In the genomic region with DNA sequence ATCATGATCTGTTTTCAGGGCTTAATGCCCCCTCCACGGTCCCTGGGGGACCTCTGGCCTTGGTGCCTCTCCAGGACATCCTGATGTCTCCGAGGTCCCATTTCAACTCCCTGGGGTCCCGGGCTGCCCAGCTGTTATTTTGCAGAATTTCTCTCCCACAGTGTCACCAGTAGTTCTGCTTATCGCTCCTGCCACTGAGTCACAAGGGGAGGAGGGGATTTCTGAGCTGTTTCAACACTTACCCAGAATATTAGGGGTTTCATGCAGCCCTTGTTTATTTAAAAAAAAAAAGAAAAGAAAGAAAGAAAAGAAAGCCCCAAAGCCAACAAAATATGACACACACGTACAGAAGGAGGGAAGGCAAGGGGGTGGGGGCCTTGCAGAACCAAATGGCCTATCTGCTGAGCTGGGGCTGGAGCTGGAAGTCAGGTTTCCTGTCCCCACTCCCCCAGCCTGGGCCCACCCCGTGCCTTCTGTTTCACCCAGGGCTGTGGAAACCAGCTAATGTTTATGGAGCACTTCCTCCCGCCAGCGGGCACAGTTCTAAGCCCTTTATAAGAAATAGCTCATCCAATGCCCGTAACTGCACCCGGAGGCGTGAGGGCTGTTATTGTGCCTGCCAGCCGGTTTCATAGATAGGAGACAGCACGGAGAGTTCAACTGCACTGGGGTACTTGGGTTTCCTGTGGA, we compare ENCODE assay signal across 8 cellular contexts. TPM values are rescaled to one million over a fixed set of nuclear protein-coding genes. Genes with fewer than 3 reads are reported as not detected.
DNase-seq lines count a peak whose midpoint lies in the region; ATAC-seq and TF ChIP-seq lines count a peak whose summit lies in the region.

No MANE protein-coding gene starts in this region.

- peaks cover 55% of the 10 kb centered on the region for H3K4me1 ChIP-seq in Loucy (ENCODE audit: insufficient read depth, low read length, poor library complexity, severe bottlenecking)
- H3K4me1 ChIP-seq in skeletal muscle satellite cell (ENCODE audit: control insufficient read depth, insufficient read depth, low read length) = peaks cover 37% of the 10 kb centered on the region

- peaks cover 13 to 33% (median 31%) of the 10 kb centered on the region in 3 donors for H3K27me3 Mint-ChIP-seq in CD14-positive monocyte (ENCODE audit: low read depth in 3 of 3)
- H3K27me3 Mint-ChIP-seq in activated T-helper 17 cell treated with anti-CD3 and anti-CD28 coated beads, Interleukin-2, amount 50 U/mL, for 72 hours = no peaks in the 10 kb centered on the region

- H3K27me3 ChIP-seq in Loucy (ENCODE audit: insufficient read depth, low read length, poor library complexity, severe bottlenecking) = no peaks in the 10 kb centered on the region
- peaks cover 18% of the 10 kb centered on the region for H3K27me3 ChIP-seq in skeletal muscle satellite cell (ENCODE audit: control insufficient read depth, insufficient read depth, low read length)

- ATAC-seq in activated T-helper 17 cell treated with anti-CD3 and anti-CD28 coated beads, Interleukin-2, amount 50 U/mL, for 72 hours (replicated peaks) = peak; percentile 64
- ATAC-seq in GM18519 (IDR thresholded peaks at IDR 0.05; ENCODE audit: low FRiP score, unreplicated experiment) (no peak), GM21367 (IDR thresholded peaks at IDR 0.05; ENCODE audit: unreplicated experiment) (no peak), HG02798 (IDR thresholded peaks at IDR 0.05; ENCODE audit: poor library complexity, unreplicated experiment) (no peak)

- DNase-seq in CD14-positive monocyte (ENCODE audit: low spot score) (peak; percentile 79), cardiac septum (ENCODE audit: low spot score) (peak; percentile 84)

- H3K4me2 ChIP-seq in Loucy (ENCODE audit: low read depth, low read length, poor library complexity, severe bottlenecking) (peak overlapping the region; percentile 94), skeletal muscle satellite cell (ENCODE audit: low read length) (peak overlapping the region; percentile 87)

- TF ChIP-seq CTCF in CD14-positive monocyte (IDR thresholded peaks at IDR 0.05) (no peak), Loucy (conservative IDR thresholded peaks at IDR 0.05; ENCODE audit: low read length) (no peak)

- H3K27ac Mint-ChIP-seq in CD14-positive monocyte = peak overlapping the region; percentile 54 to 86 (median 82)
- H3K27ac Mint-ChIP-seq in activated T-helper 17 cell treated with anti-CD3 and anti-CD28 coated beads, Interleukin-2, amount 50 U/mL, for 72 hours = peak overlapping the region; percentile 96

- no peaks in the 10 kb centered on the region for H3K79me2 ChIP-seq in Loucy (ENCODE audit: insufficient read depth, low read length)

- H3K4me1 Mint-ChIP-seq in CD14-positive monocyte = peaks cover 51% of the 10 kb centered on the region
- H3K4me1 Mint-ChIP-seq in activated T-helper 17 cell treated with anti-CD3 and anti-CD28 coated beads, Interleukin-2, amount 50 U/mL, for 72 hours = peaks cover 68% of the 10 kb centered on the region

- intact Hi-C loops in CD14-positive monocyte (cut with micrococcal nuclease) (loop anchor here in 1 of 2 donors (2.0 kb wide), 1 partner anchor 41 kb away; no protein-coding TSS in a partner anchor), cardiac septum (cut with DNase I) (no loop called here)

- H3F3A ChIP-seq in Loucy (ENCODE audit: low read depth) = peaks cover 6% of the 10 kb centered on the region; the same call in 1 of the 2 replicates

- H3K9me3 ChIP-seq in Loucy (ENCODE audit: insufficient read depth, low read depth, low read length) (no peaks in the 10 kb centered on the region), skeletal muscle satellite cell (replicated peaks; ENCODE audit: low read length) (no peaks in the 10 kb centered on the region)

- H2AFZ ChIP-seq in Loucy (ENCODE audit: low read length) = peak overlapping the region; percentile 57

- H3K9ac ChIP-seq in Loucy (ENCODE audit: low read depth, low read length, poor library complexity, severe bottlenecking) = peak overlapping the region; percentile 61
- peak overlapping the region; percentile 32 for H3K9ac ChIP-seq in skeletal muscle satellite cell (ENCODE audit: low read depth, low read length)

- peak overlapping the region; percentile 78 to 88 for H3K4me3 Mint-ChIP-seq in CD14-positive monocyte
- H3K4me3 Mint-ChIP-seq in activated T-helper 17 cell treated with anti-CD3 and anti-CD28 coated beads, Interleukin-2, amount 50 U/mL, for 72 hours = peak overlapping the region; percentile 85

- peak overlapping the region; percentile 75 for H3K4me3 ChIP-seq in Loucy (ENCODE audit: low read length, poor library complexity, severe bottlenecking)
- peak overlapping the region; percentile 62 for H3K4me3 ChIP-seq in skeletal muscle satellite cell (ENCODE audit: low read length)

- H3K36me3 Mint-ChIP-seq in CD14-positive monocyte = peaks cover 0 to 8% of the 10 kb centered on the region in 2 donors
- no peaks in the 10 kb centered on the region for H3K36me3 Mint-ChIP-seq in activated T-helper 17 cell treated with anti-CD3 and anti-CD28 coated beads, Interleukin-2, amount 50 U/mL, for 72 hours (ENCODE audit: low read depth)

- no peaks in the 10 kb centered on the region for H4K20me1 ChIP-seq in Loucy (ENCODE audit: insufficient read depth, low read length, poor library complexity, severe bottlenecking)

- H3K9me3 Mint-ChIP-seq in CD14-positive monocyte = peaks cover 0 to 3% (median 1%) of the 10 kb centered on the region in 7 donors
- H3K9me3 Mint-ChIP-seq in activated T-helper 17 cell treated with anti-CD3 and anti-CD28 coated beads, Interleukin-2, amount 50 U/mL, for 72 hours = no peaks in the 10 kb centered on the region

- H3K36me3 ChIP-seq in Loucy (ENCODE audit: insufficient read depth, low read length) = no peaks in the 10 kb centered on the region
- no peaks in the 10 kb centered on the region for H3K36me3 ChIP-seq in skeletal muscle satellite cell (ENCODE audit: insufficient read depth, low read length)

- H3K9me2 ChIP-seq in Loucy (replicated peaks; ENCODE audit: low read depth, low read length) = no peaks in the 10 kb centered on the region

RNA-seq across cellular contexts. Expression of a gene that starts 8.4 kb away (rescaled TPM):
- polyA plus RNA-seq in CD14-positive monocyte = 10 to 100 TPM; 27.8 to 37.7 TPM
- 100 to 1,000 TPM; 181 to 252 TPM for total RNA-seq in activated T-helper 17 cell treated with anti-CD3 and anti-CD28 coated beads, Interleukin-2, amount 50 U/mL, for 72 hours
- total RNA-seq in cardiac septum = 79.4 TPM
- total RNA-seq in skeletal muscle satellite cell (2012; rRNA removed) = 2.3 and 2.4 TPM in 2 replicates

RNA-seq across cellular contexts. Expression of a gene that starts 23.0 kb away (rescaled TPM):
- polyA plus RNA-seq in CD14-positive monocyte = not detected
- total RNA-seq in activated T-helper 17 cell treated with anti-CD3 and anti-CD28 coated beads, Interleukin-2, amount 50 U/mL, for 72 hours = 1 to 10 TPM in 1 of 2 donors, under 1 TPM in 1; 0.91 to 3.4 TPM
- total RNA-seq in cardiac septum = not detected
- total RNA-seq in skeletal muscle satellite cell (2012; rRNA removed) = not detected in 2 replicates
